Comparison of ENCODE assay signal across 14 cellular contexts in genomic region chr22:48884786-48885185, GRCh38.
"Had no signal": no experiment of that assay in that cellular context is flagged by ENCODE, and none has a peak within 500 bp of the region (broad histone marks: within the 10 kb centered on the region; RNA-seq: fewer than 3 reads in every experiment).

No MANE protein-coding gene starts in this region.

- DNase-seq: activated CD4-positive, alpha-beta T cell treated with anti-CD3 and anti-CD28 coated beads for 48 hours; activated CD8-positive, alpha-beta T cell treated with anti-CD3 and anti-CD28 coated beads for 36 hours; activated naive CD4-positive, alpha-beta T cell treated with anti-CD3 and anti-CD28 coated beads, Interleukin-2, amount 50 U/mL, for 16 hours; stimulated activated CD4-positive, alpha-beta T cell treated with anti-CD3 and anti-CD28 coated beads, Interleukin-4, amount 100 ng/mL, for 1 hour; stimulated activated naive CD4-positive, alpha-beta T cell; T-helper 17 cell; trophoblast cell; WERI-Rb-1 had no signal

- H3K4me3 ChIP-seq: esophagus muscularis mucosa, hepatocyte, ovary, SJCRH30 had no signal

- H3K4me1 ChIP-seq: esophagus muscularis mucosa, SJCRH30 had no signal

- H3K4me2 ChIP-seq: hepatocyte had no signal

- H2AFZ ChIP-seq: hepatocyte had no signal

- FAIRE-seq: colon, keratinocyte had no signal

- H3K9me3 ChIP-seq: esophagus muscularis mucosa, ovary, SJCRH30 had no signal

- H3K27me3 ChIP-seq: hepatocyte, ovary had no signal

- H3K79me2 ChIP-seq: hepatocyte had no signal

- H3K36me3 ChIP-seq: esophagus muscularis mucosa, ovary, SJCRH30, WERI-Rb-1 had no signal

- H3K27ac ChIP-seq: esophagus muscularis mucosa, hepatocyte, ovary, SJCRH30, WERI-Rb-1 had no signal
